In the genomic region with DNA sequence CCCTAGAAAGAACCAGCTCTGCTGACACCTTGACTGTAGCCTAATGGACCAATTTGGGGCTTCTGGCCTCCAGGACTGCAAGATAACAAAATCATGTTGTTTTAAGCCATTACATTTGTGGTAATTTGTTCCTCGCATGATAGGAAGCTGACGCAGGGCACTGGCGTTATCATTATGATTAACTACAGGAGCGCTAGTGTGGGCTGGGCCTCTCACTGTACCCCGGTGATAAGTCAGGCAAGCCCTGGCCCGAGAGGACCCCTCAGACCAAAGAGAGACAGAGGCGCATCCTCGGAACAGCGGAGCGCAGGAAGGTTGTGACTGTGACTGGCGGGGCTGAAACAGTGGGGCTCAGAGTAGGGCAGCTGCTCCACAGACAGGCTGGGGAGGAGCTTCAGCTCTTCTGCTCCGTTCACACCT, we compare ENCODE assay signal across 1 cellular context.
TF ChIP-seq lines count a peak whose summit lies in the region.

No MANE protein-coding gene starts in this region.

TF ChIP-seq in H1, 55 proteins besides CTCF, POLR2A, EP300 and RAD21:
- TF ChIP-seq, protein P1, sequence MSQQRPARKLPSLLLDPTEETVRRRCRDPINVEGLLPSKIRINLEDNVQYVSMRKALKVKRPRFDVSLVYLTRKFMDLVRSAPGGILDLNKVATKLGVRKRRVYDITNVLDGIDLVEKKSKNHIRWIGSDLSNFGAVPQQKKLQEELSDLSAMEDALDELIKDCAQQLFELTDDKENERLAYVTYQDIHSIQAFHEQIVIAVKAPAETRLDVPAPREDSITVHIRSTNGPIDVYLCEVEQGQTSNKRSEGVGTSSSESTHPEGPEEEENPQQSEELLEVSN (IDR thresholded peaks at IDR 0.05), result no peak
- TF ChIP-seq CHD1 (IDR thresholded peaks at IDR 0.05; ENCODE audit: low read depth, low read length), result no peak
- TF ChIP-seq RXRA (IDR thresholded peaks at IDR 0.05; ENCODE audit: insufficient read depth, low read depth, low read length), result no peak
- TF ChIP-seq JUN (IDR thresholded peaks at IDR 0.05; ENCODE audit: low read depth, low read length), result no peak
